20 cellular contexts compared by ENCODE assay signal in genomic region chr1:14928412-14928811, GRCh38.
"Had no signal": no experiment of that assay in that cellular context is flagged by ENCODE, and none has a peak within 500 bp of the region (broad histone marks: within the 10 kb centered on the region; RNA-seq: fewer than 3 reads in every experiment).

No MANE protein-coding gene starts in this region.

- H3K4me3 Mint-ChIP-seq: activated CD4-positive, alpha-beta T cell treated with anti-CD3 and anti-CD28 coated beads, Interleukin-2, amount 10 ng/mL, durations not matched to agents 24 days and 14 days; activated T-cell treated with anti-CD3 and anti-CD28 coated beads, Interleukin-2, amount 50 U/mL, for 72 hours; central memory CD8-positive, alpha-beta T cell; naive thymus-derived CD4-positive, alpha-beta T cell had no signal

- DNase-seq: activated CD4-positive, alpha-beta T cell treated with anti-CD3 and anti-CD28 coated beads, Interleukin-2, amount 10 ng/mL, durations not matched to agents 24 days and 14 days; activated CD4-positive, CD25-positive, alpha-beta regulatory T cell; activated CD8-positive, alpha-beta memory T cell treated with anti-CD3 and anti-CD28 coated beads, Interleukin-2, amount 50 U/mL, for 48 hours; activated gamma-delta T cell; activated T-cell treated with anti-CD3 and anti-CD28 coated beads, Interleukin-2, amount 50 U/mL, for 72 hours; amygdala; body of pancreas; effector CD8-positive, alpha-beta T cell; heart right ventricle; left colon; mucosa of descending colon; naive thymus-derived CD4-positive, alpha-beta T cell; stimulated activated naive CD8-positive, alpha-beta T cell treated with anti-CD3 and anti-CD28 coated beads, Interleukin-15, Interleukin-2, amounts not matched to agents 100 U/mL and 50 U/mL, for 24 hours had no signal

- H3K9me3 Mint-ChIP-seq: activated CD4-positive, alpha-beta T cell treated with anti-CD3 and anti-CD28 coated beads, Interleukin-2, amount 10 ng/mL, durations not matched to agents 24 days and 14 days; activated naive CD4-positive, alpha-beta T cell treated with anti-CD3 and anti-CD28 coated beads, Interleukin-2, amount 50 U/mL, for 72 hours; activated T-cell treated with anti-CD3 and anti-CD28 coated beads, Interleukin-2, amount 50 U/mL, for 72 hours; central memory CD8-positive, alpha-beta T cell had no signal

- H3K4me3 ChIP-seq: body of pancreas, gastroesophageal sphincter, heart right ventricle, mucosa of descending colon, skin epidermis, suprapubic skin had no signal

- H3K27me3 ChIP-seq: body of pancreas, gastroesophageal sphincter, suprapubic skin had no signal

- ATAC-seq: activated naive CD4-positive, alpha-beta T cell treated with anti-CD3 and anti-CD28 coated beads, Interleukin-2, amount 50 U/mL, for 72 hours; activated T-cell treated with anti-CD3 and anti-CD28 coated beads, Interleukin-2, amount 50 U/mL, for 72 hours; body of pancreas; gastroesophageal sphincter; heart right ventricle; left colon; mucosa of descending colon; naive thymus-derived CD4-positive, alpha-beta T cell; right cardiac atrium; stimulated activated naive CD8-positive, alpha-beta T cell treated with anti-CD3 and anti-CD28 coated beads, Interleukin-15, Interleukin-2, amounts not matched to agents 100 U/mL and 50 U/mL, for 24 hours had no signal

- H3K36me3 ChIP-seq: gastroesophageal sphincter, heart right ventricle, neutrophil, suprapubic skin had no signal

- H3K36me3 Mint-ChIP-seq: activated naive CD4-positive, alpha-beta T cell treated with anti-CD3 and anti-CD28 coated beads, Interleukin-2, amount 50 U/mL, for 72 hours; naive thymus-derived CD4-positive, alpha-beta T cell had no signal

- H3K9me3 ChIP-seq: body of pancreas, gastroesophageal sphincter, heart right ventricle, mucosa of descending colon, neutrophil, suprapubic skin had no signal

- H3K27ac ChIP-seq: body of pancreas, gastroesophageal sphincter, heart right ventricle, neutrophil had no signal

- H3K27ac Mint-ChIP-seq: activated CD4-positive, alpha-beta T cell treated with anti-CD3 and anti-CD28 coated beads, Interleukin-2, amount 10 ng/mL, durations not matched to agents 24 days and 14 days; activated naive CD4-positive, alpha-beta T cell treated with anti-CD3 and anti-CD28 coated beads, Interleukin-2, amount 50 U/mL, for 72 hours; activated T-cell treated with anti-CD3 and anti-CD28 coated beads, Interleukin-2, amount 50 U/mL, for 72 hours; naive thymus-derived CD4-positive, alpha-beta T cell had no signal
